ENCODE assay signal across 9 cellular contexts in genomic region chr18:63342206-63342605, GRCh38. TPM values are rescaled to one million over a fixed set of nuclear protein-coding genes. Genes with fewer than 3 reads are reported as not detected.
DNase-seq lines count a peak whose midpoint lies in the region; ATAC-seq, FAIRE-seq and TF ChIP-seq lines count a peak whose summit lies in the region.
"Had no signal": no experiment of that assay in that cellular context is flagged by ENCODE, and none has a peak within 500 bp of the region (broad histone marks: within the 10 kb centered on the region; RNA-seq: fewer than 3 reads in every experiment).

No MANE protein-coding gene starts in this region.

- H3K36me3 ChIP-seq in kidney (ENCODE audit: control insufficient read depth in 1 of 2, insufficient read depth in 2 of 2, low read length in 2 of 2), result peaks cover 19 to 29% of the 10 kb centered on the region in 2 donors

- H3K27ac ChIP-seq in kidney (ENCODE audit: low read depth in 2 of 2, low read length in 2 of 2), result no peak overlapping the region

- H3K9me3 ChIP-seq in kidney (ENCODE audit: control insufficient read depth in 1 of 2, low read length in 2 of 2), result no peaks in the 10 kb centered on the region

- H3K9me3 Mint-ChIP-seq in activated naive CD4-positive, alpha-beta T cell treated with anti-CD3 and anti-CD28 coated beads for 36 hours, result no peaks in the 10 kb centered on the region
- H3K9me3 Mint-ChIP-seq: activated naive CD4-positive, alpha-beta T cell treated with anti-CD3 and anti-CD28 coated beads, Interleukin-2, amount 50 U/mL, for 24 hours had no signal

- DNase-seq in Right ventricle myocardium superior (no peak), cardiac septum (ENCODE audit: low spot score) (no peak), LNCaP clone FGC (ENCODE audit: low read depth) (no peak), kidney (no peak), NCI-H226 (no peak), putamen (ENCODE audit: low spot score) (no peak)
- DNase-seq in activated naive CD4-positive, alpha-beta T cell treated with anti-CD3 and anti-CD28 coated beads for 36 hours, result peak; percentile 61

- CTCF ChIA-PET in activated naive CD4-positive, alpha-beta T cell treated with anti-CD3 and anti-CD28 coated beads for 36 hours (lab: Charles Lee), result interaction anchor here (1.0 to 6.3 kb wide), 3 partner anchors 98 to 325 kb away, joined by 3 to 91 read pairs (median 32); no protein-coding TSS in a partner anchor

- no peak overlapping the region for H3K4me3 Mint-ChIP-seq in activated naive CD4-positive, alpha-beta T cell treated with anti-CD3 and anti-CD28 coated beads for 36 hours
- H3K4me3 Mint-ChIP-seq: activated naive CD4-positive, alpha-beta T cell treated with anti-CD3 and anti-CD28 coated beads, Interleukin-2, amount 50 U/mL, for 24 hours had no signal

- H3K4me1 ChIP-seq in kidney (ENCODE audit: control insufficient read depth in 1 of 2, insufficient read depth in 1 of 2, low read depth in 1 of 2, low read length in 2 of 2), result peaks cover 3 to 5% of the 10 kb centered on the region in 2 donors

- H3K4me3 ChIP-seq in LNCaP clone FGC (ENCODE audit: low read depth, low read length) (no peak overlapping the region), kidney (ENCODE audit: low read length in 2 of 2) (no peak overlapping the region)

- no peak overlapping the region for H3K9ac ChIP-seq in kidney (ENCODE audit: low read length in 2 of 2)

- FAIRE-seq in kidney (lab: Jason Lieb, UNC), result no peak

- ATAC-seq in Right ventricle myocardium superior (ENCODE audit: poor library complexity) (peak; percentile 56), HG02970 (IDR thresholded peaks at IDR 0.05; ENCODE audit: low FRiP score, unreplicated experiment) (no peak)

- peaks cover 54% of the 10 kb centered on the region for H3K36me3 Mint-ChIP-seq in activated naive CD4-positive, alpha-beta T cell treated with anti-CD3 and anti-CD28 coated beads for 36 hours (ENCODE audit: low read depth)

- H3K27me3 Mint-ChIP-seq in activated naive CD4-positive, alpha-beta T cell treated with anti-CD3 and anti-CD28 coated beads for 36 hours (ENCODE audit: low read depth), result no peaks in the 10 kb centered on the region
- H3K27me3 Mint-ChIP-seq: activated naive CD4-positive, alpha-beta T cell treated with anti-CD3 and anti-CD28 coated beads, Interleukin-2, amount 50 U/mL, for 24 hours had no signal

- H3K4me1 Mint-ChIP-seq in activated naive CD4-positive, alpha-beta T cell treated with anti-CD3 and anti-CD28 coated beads for 36 hours (ENCODE audit: low read depth), result peaks cover 7% of the 10 kb centered on the region

- H3K27ac Mint-ChIP-seq in activated naive CD4-positive, alpha-beta T cell treated with anti-CD3 and anti-CD28 coated beads for 36 hours, result no peak overlapping the region
- H3K27ac Mint-ChIP-seq: activated naive CD4-positive, alpha-beta T cell treated with anti-CD3 and anti-CD28 coated beads, Interleukin-2, amount 50 U/mL, for 24 hours had no signal

- TF ChIP-seq CTCF in LNCaP clone FGC (IDR thresholded peaks at IDR 0.05; ENCODE audit: control insufficient read depth, extremely low read depth, insufficient read depth), result peak; percentile 51
- peak; percentile 26 for TF ChIP-seq CTCF in kidney (IDR thresholded peaks at IDR 0.05; ENCODE audit: borderline replicate concordance, extremely low read depth, insufficient read depth)

- intact Hi-C loops in Right ventricle myocardium superior (cut with DNase I), result no loop called here
- intact Hi-C loops in cardiac septum (cut with DNase I), result no loop called here
- intact Hi-C loops in activated naive CD4-positive, alpha-beta T cell treated with anti-CD3 and anti-CD28 coated beads for 36 hours (cut with micrococcal nuclease), result loop anchor here (1.0 to 5.0 kb wide), 2 partner anchors 80 to 97 kb away; partner anchors contain the start of gene VPS4B
- intact Hi-C loops in kidney (cut with DNase I), result loop anchor here (10.0 kb wide), 1 partner anchor 93 kb away; no protein-coding TSS in a partner anchor

RNA-seq across cellular contexts. Expression of gene BCL2, which starts 22.6 kb away (rescaled TPM):
- total RNA-seq in Right ventricle myocardium superior (9.0 TPM), cardiac septum (25.9 TPM), kidney (39.2 TPM)
- total RNA-seq in activated naive CD4-positive, alpha-beta T cell treated with anti-CD3 and anti-CD28 coated beads for 36 hours, result 10 to 100 TPM; 48.4 to 49.6 TPM
- 6.0 TPM for polyA plus RNA-seq in kidney (ENCODE audit: insufficient read depth, low read depth, low replicate concordance)

RNA-seq across cellular contexts. Expression of gene KDSR, which starts 24.8 kb away (rescaled TPM):
- total RNA-seq in Right ventricle myocardium superior, result 29.2 TPM
- 54.3 TPM for total RNA-seq in cardiac septum
- total RNA-seq in activated naive CD4-positive, alpha-beta T cell treated with anti-CD3 and anti-CD28 coated beads for 36 hours, result 10 to 100 TPM; 75.2 to 81.5 TPM
- total RNA-seq in kidney, result 73.5 TPM
- polyA plus RNA-seq in kidney (ENCODE audit: insufficient read depth, low read depth, low replicate concordance), result 22.5 TPM

Comparison
In these comparisons a context has a peak if more than half of its experiments do, and no peak if none do; other contexts are left out.
1. intact Hi-C loops: an anchor here in activated naive CD4-positive, alpha-beta T cell treated with anti-CD3 and anti-CD28 coated beads for 36 hours (1.0 to 5.0 kb wide) and kidney (10.0 kb wide); none called in Right ventricle myocardium superior and cardiac septum.